21 cellular contexts compared by ENCODE assay signal in genomic region chr10:88866454-88866853, GRCh38. TPM values are rescaled to one million over a fixed set of nuclear protein-coding genes. Genes with fewer than 3 reads are reported as not detected.
DNase-seq lines count a peak whose midpoint lies in the region; ATAC-seq and TF ChIP-seq lines count a peak whose summit lies in the region.
"Had no signal": no experiment of that assay in that cellular context is flagged by ENCODE, and none has a peak within 500 bp of the region (broad histone marks: within the 10 kb centered on the region; RNA-seq: fewer than 3 reads in every experiment).

No MANE protein-coding gene starts in this region.

- TF ChIP-seq CTCF in PC-9 (conservative IDR thresholded peaks at IDR 0.05) (no peak), esophagus squamous epithelium (IDR thresholded peaks at IDR 0.05) (no peak)

- ATAC-seq in HG03342 (IDR thresholded peaks at IDR 0.05; ENCODE audit: unreplicated experiment): no peak
- ATAC-seq in GM19023 (IDR thresholded peaks at IDR 0.05; ENCODE audit: unreplicated experiment): no peak
- ATAC-seq: GM12878 had no signal

- peak overlapping the region; percentile 15; the same call in 1 of the 2 replicates for H3K4me2 ChIP-seq in PC-9

- H3K4me3 ChIP-seq in PC-9 (no peak overlapping the region), esophagus squamous epithelium (no peak overlapping the region)
- H3K4me3 ChIP-seq: GM12878, HAP-1 had no signal

- peak; percentile 27 to 69 for DNase-seq in PC-9
- DNase-seq in esophagus squamous epithelium (lab: John Stamatoyannopoulos, UW): no peak
- no peak for DNase-seq in activated CD4-positive, alpha-beta T cell treated with anti-CD3 and anti-CD28 coated beads, Interleukin-2, amount 50 U/mL, for 1 hour
- no peak for DNase-seq in HUDEP-2 (lab: John Stamatoyannopoulos, UW; ENCODE audit: unreplicated experiment in 76 of 76)
- DNase-seq: C1 segment of cervical spinal cord; CD4-positive, CD25-positive, alpha-beta regulatory T cell; CD8-positive, alpha-beta memory T cell; COR-L47; DMS 273 treated with DMSO at 0.1 percent for 48 hours; DMS53; DND-41; EL had no signal

- no peaks in the 10 kb centered on the region for H3F3A ChIP-seq in PC-9 (ENCODE audit: insufficient read depth, low read depth)

- H3K27me3 ChIP-seq in PC-9 (ENCODE audit: insufficient read depth, low read depth): no peaks in the 10 kb centered on the region
- no peaks in the 10 kb centered on the region for H3K27me3 ChIP-seq in esophagus squamous epithelium

- H3K27ac ChIP-seq in PC-9: no peak overlapping the region
- H3K27ac ChIP-seq in esophagus squamous epithelium: peak overlapping the region; percentile 11 to 66 (median 50)

- no peak overlapping the region for H2AFZ ChIP-seq in PC-9

- TF ChIP-seq RAD21 in Ishikawa (IDR thresholded peaks at IDR 0.05; ENCODE audit: low read depth): no peak

- WGBS in esophagus squamous epithelium, 2 donors: 34 to 48% methylated on average over 2 of the region's 2 CpGs

- CTCF ChIA-PET in PC-9 (lab: Charles Lee): no interaction called here

- H3K9me3 ChIP-seq in PC-9 (ENCODE audit: insufficient read depth, low read depth) (no peaks in the 10 kb centered on the region), esophagus squamous epithelium (no peaks in the 10 kb centered on the region)
- H3K9me3 ChIP-seq: HAP-1 had no signal

- no peaks in the 10 kb centered on the region for H4K20me1 ChIP-seq in PC-9 (ENCODE audit: insufficient read depth)

- H3K36me3 ChIP-seq in PC-9 (ENCODE audit: low read depth) (no peaks in the 10 kb centered on the region), esophagus squamous epithelium (no peaks in the 10 kb centered on the region)
- H3K36me3 ChIP-seq: HAP-1 had no signal

- peak; percentile 86 for TF ChIP-seq EP300 in Ishikawa (IDR thresholded peaks at IDR 0.05; ENCODE audit: borderline replicate concordance)

- H3K79me2 ChIP-seq in PC-9 (ENCODE audit: low read depth): no peaks in the 10 kb centered on the region

- no peak for TF ChIP-seq POLR2A in esophagus squamous epithelium (IDR thresholded peaks at IDR 0.05)

- intact Hi-C loops in PC-9 (cut with micrococcal nuclease; ENCODE audit: unreplicated experiment) (loop anchor here (1.0 to 2.0 kb wide), 2 partner anchors 8 to 16 kb away; partner anchors contain the start of gene ANKRD22), esophagus squamous epithelium (cut with DNase I) (no loop called here)

- H3K4me1 ChIP-seq in PC-9 (replicated peaks; ENCODE audit: insufficient read depth) (peaks cover 16% of the 10 kb centered on the region; the same call in 1 of the 2 replicates), esophagus squamous epithelium (peaks cover 0 to 30% (median 11%) of the 10 kb centered on the region in 3 donors)

- no TSS peak for BruUV-seq in PC-9 (replicated peaks; lab: Mats Ljungman, UMichigan)

- POLR2A ChIA-PET in PC-9 (lab: Charles Lee; ENCODE audit: unreplicated experiment): no interaction called here

- no peaks in the 10 kb centered on the region for H3K9me2 ChIP-seq in PC-9 (ENCODE audit: insufficient read depth)

TF ChIP-seq in Ishikawa, 13 proteins besides CTCF, POLR2A, EP300 and RAD21:
- TF ChIP-seq CREB1 (IDR thresholded peaks at IDR 0.05; ENCODE audit: low read depth) (no peak), TCF12 (IDR thresholded peaks at IDR 0.05; ENCODE audit: low read depth) (peak; percentile 91), FOXM1 (IDR thresholded peaks at IDR 0.05; ENCODE audit: borderline replicate concordance, low read depth) (no peak), YY1 (IDR thresholded peaks at IDR 0.05; ENCODE audit: low read depth) (0 out of 2 replicates have a peak, but pooled peaks have one; percentile 24), REST (IDR thresholded peaks at IDR 0.05; ENCODE audit: low read depth) (no peak), NFIC (IDR thresholded peaks at IDR 0.05) (peak; percentile 94), EGR1 (IDR thresholded peaks at IDR 0.05) (no peak), TEAD4 (IDR thresholded peaks at IDR 0.05) (peak; percentile 73; the same call in 1 of the 2 replicates), CEBPB (IDR thresholded peaks at IDR 0.05) (peak; percentile 57), ZBTB7A (IDR thresholded peaks at IDR 0.05; ENCODE audit: low read depth) (no peak), TAF1 (IDR thresholded peaks at IDR 0.05; ENCODE audit: low read depth) (no peak), MAX (IDR thresholded peaks at IDR 0.05) (peak; percentile 46; the same call in 1 of the 2 replicates)
- TF ChIP-seq, protein P1, sequence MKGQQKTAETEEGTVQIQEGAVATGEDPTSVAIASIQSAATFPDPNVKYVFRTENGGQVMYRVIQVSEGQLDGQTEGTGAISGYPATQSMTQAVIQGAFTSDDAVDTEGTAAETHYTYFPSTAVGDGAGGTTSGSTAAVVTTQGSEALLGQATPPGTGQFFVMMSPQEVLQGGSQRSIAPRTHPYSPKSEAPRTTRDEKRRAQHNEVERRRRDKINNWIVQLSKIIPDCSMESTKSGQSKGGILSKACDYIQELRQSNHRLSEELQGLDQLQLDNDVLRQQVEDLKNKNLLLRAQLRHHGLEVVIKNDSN (IDR thresholded peaks at IDR 0.05): 0 out of 2 replicates have a peak, but pooled peaks have one; percentile 21

RNA-seq across cellular contexts. Expression of gene STAMBPL1, which starts 13.6 kb away (rescaled TPM):
- total RNA-seq in PC-9 (2021) (7.4 and 7.6 TPM in 2 replicates), esophagus squamous epithelium (10 to 100 TPM in 2 of 4 donors, 1 to 10 TPM in 2; 3.5 to 21.0 (median 7.6) TPM)
- total RNA-seq: G401 had no signal

RNA-seq across cellular contexts. Expression of gene ANKRD22, which starts 14.8 kb away (rescaled TPM):
- total RNA-seq in PC-9 (2021) (3.8 and 4.9 TPM in 2 replicates), esophagus squamous epithelium (10 to 100 TPM; 26.3 to 43.5 (median 31.5) TPM)
- total RNA-seq: A172; B cell; CD4-positive, CD25-positive, alpha-beta regulatory T cell; CD8-positive, alpha-beta memory T cell; G401; H1 had no signal

Comparison
In these comparisons a context has a peak if more than half of its experiments do, and no peak if none do; other contexts are left out.
1. DNase-seq: peak in PC-9 (2 of 2); none in esophagus squamous epithelium (single experiment), activated CD4-positive, alpha-beta T cell treated with anti-CD3 and anti-CD28 coated beads, Interleukin-2, amount 50 U/mL, for 1 hour (single experiment) and HUDEP-2 (0 of 76).